Comparison of ENCODE assay signal across 32 cellular contexts in genomic region chr12:19641235-19642080, GRCh38.
DNase-seq lines count a peak whose midpoint lies in the region; TF ChIP-seq lines count a peak whose summit lies in the region.
"Had no signal": no experiment of that assay in that cellular context is flagged by ENCODE, and none has a peak within 500 bp of the region (broad histone marks: within the 10 kb centered on the region; RNA-seq: fewer than 3 reads in every experiment).

No MANE protein-coding gene starts in this region.

- in situ Hi-C loops in GM23248 (cut with MboI), result no loop called here

- no peak overlapping the region for H2AFZ ChIP-seq in GM23248
- H2AFZ ChIP-seq: neural progenitor cell had no signal

- H3K36me3 ChIP-seq in GM23248 (ENCODE audit: low read depth), result no peaks in the 10 kb centered on the region
- H3K36me3 ChIP-seq: BLaER1 treated with 17β-estradiol and CSF1 and Interleukin-3, amounts not matched to agents 10 nM and 100 nM; neural progenitor cell; stomach; tibial artery; WERI-Rb-1 had no signal

- no peaks in the 10 kb centered on the region for H3K27me3 Mint-ChIP-seq in neural crest cell (ENCODE audit: low read depth)
- H3K27me3 Mint-ChIP-seq: activated naive CD4-positive, alpha-beta T cell treated with anti-CD3 and anti-CD28 coated beads, Interleukin-2, amount 50 U/mL, for 24 hours had no signal

- H3K27me3 ChIP-seq in GM23248 (replicated peaks; ENCODE audit: insufficient read depth), result no peaks in the 10 kb centered on the region
- H3K27me3 ChIP-seq: BLaER1 treated with 17β-estradiol and CSF1 and Interleukin-3, amounts not matched to agents 10 nM and 100 nM; neural progenitor cell; stomach; tibial artery had no signal

- H3K27ac ChIP-seq in GM23248, result no peak overlapping the region
- H3K27ac ChIP-seq: BLaER1 treated with 17β-estradiol and CSF1 and Interleukin-3, amounts not matched to agents 10 nM and 100 nM; coronary artery; epithelial cell of prostate; KMS-11; neural progenitor cell; stomach; WERI-Rb-1 had no signal

- H3K9me3 Mint-ChIP-seq in neural crest cell, result peaks cover 7% of the 10 kb centered on the region

- peaks cover 6% of the 10 kb centered on the region for H3K4me1 Mint-ChIP-seq in neural crest cell
- H3K4me1 Mint-ChIP-seq: activated naive CD4-positive, alpha-beta T cell treated with anti-CD3 and anti-CD28 coated beads, Interleukin-2, amount 50 U/mL, for 24 hours had no signal

- H3K4me1 ChIP-seq in GM23248 (ENCODE audit: insufficient read depth), result no peaks in the 10 kb centered on the region
- H3K4me1 ChIP-seq: BLaER1 treated with 17β-estradiol and CSF1 and Interleukin-3, amounts not matched to agents 10 nM and 100 nM had no signal

- TF ChIP-seq CTCF in neural crest cell (conservative IDR thresholded peaks at IDR 0.05), result no peak

- no peak overlapping the region for H3K9ac ChIP-seq in GM23248
- H3K9ac ChIP-seq: BLaER1 treated with 17β-estradiol and CSF1 and Interleukin-3, amounts not matched to agents 10 nM and 100 nM; KMS-11; neural progenitor cell had no signal

- no peak overlapping the region for H3K4me3 Mint-ChIP-seq in neural crest cell
- H3K4me3 Mint-ChIP-seq: activated naive CD4-positive, alpha-beta T cell treated with anti-CD3 and anti-CD28 coated beads, Interleukin-2, amount 50 U/mL, for 24 hours; H9; neural progenitor cell had no signal

- DNase-seq in AG20443 (ENCODE audit: low spot score) (peak; percentile 14), UCSD-AML1 (lab: John Stamatoyannopoulos, UW; ENCODE audit: unreplicated experiment) (peak; percentile 14), fibroblast of peridontal ligament (ENCODE audit: extremely low read depth) (peak; percentile 52), neural crest cell (ENCODE audit: low read depth, low spot score) (no peak), DMS53 treated with DMSO at 0.1 percent for 48 hours (lab: John Stamatoyannopoulos, UW; ENCODE audit: unreplicated experiment) (no peak), anterior cingulate cortex (lab: John Stamatoyannopoulos, UW) (no peak), GM23248 (no peak), iPS-NIHi11 (ENCODE audit: low spot score) (no peak)
- DNase-seq: ACHN; activated CD4-positive, alpha-beta T cell treated with anti-CD3 and anti-CD28 coated beads for 48 hours; activated CD8-positive, alpha-beta memory T cell treated with anti-CD3 and anti-CD28 coated beads for 24 hours; activated T-cell treated with anti-CD3 and anti-CD28 coated beads for 4 hours; amygdala; caudate nucleus; effector CD8-positive, alpha-beta T cell; H9; mammary epithelial cell; MM.1S; NCI-H2081 treated with DMSO at 0.1 percent for 48 hours; NCI-H345; NCI-H748 treated with DMSO at 0.1 percent for 48 hours; right cardiac atrium; stomach; SW 1271; tibial artery; WERI-Rb-1 had no signal

- H3K36me3 Mint-ChIP-seq in neural crest cell (ENCODE audit: low read depth), result peaks cover 4% of the 10 kb centered on the region

- H3K27ac Mint-ChIP-seq in neural crest cell (ENCODE audit: unreplicated experiment), result peak overlapping the region; percentile 52
- H3K27ac Mint-ChIP-seq: activated naive CD4-positive, alpha-beta T cell treated with anti-CD3 and anti-CD28 coated beads, Interleukin-2, amount 50 U/mL, for 24 hours; H9; neural progenitor cell had no signal

- H3K9me3 ChIP-seq in GM23248 (ENCODE audit: low read depth), result no peaks in the 10 kb centered on the region
- H3K9me3 ChIP-seq: tibial artery had no signal

- no peaks in the 10 kb centered on the region for H4K20me1 ChIP-seq in GM23248 (ENCODE audit: insufficient read depth)
- H4K20me1 ChIP-seq: BLaER1 treated with 17β-estradiol and CSF1 and Interleukin-3, amounts not matched to agents 10 nM and 100 nM had no signal

- H3K79me2 ChIP-seq in GM23248 (ENCODE audit: insufficient read depth), result no peaks in the 10 kb centered on the region

- H3K4me3 ChIP-seq in GM23248, result no peak overlapping the region
- H3K4me3 ChIP-seq: BLaER1 treated with 17β-estradiol and CSF1 and Interleukin-3, amounts not matched to agents 10 nM and 100 nM; coronary artery; neural progenitor cell; stomach; tibial artery had no signal

- H3K9me2 ChIP-seq in GM23248 (ENCODE audit: insufficient read depth), result no peaks in the 10 kb centered on the region

- H3F3A ChIP-seq in GM23248 (ENCODE audit: insufficient read depth), result no peaks in the 10 kb centered on the region

- no peak overlapping the region for H3K4me2 ChIP-seq in GM23248 (ENCODE audit: unreplicated experiment)
- H3K4me2 ChIP-seq: BLaER1 treated with 17β-estradiol and CSF1 and Interleukin-3, amounts not matched to agents 10 nM and 100 nM; KMS-11; neural progenitor cell had no signal

- 88% methylated on average over 5 of the region's 5 CpGs for WGBS in GM23248 (ENCODE audit: low coverage in 1 of 2, low lambda C conversion rate in 2 of 2, missing lambda C conversion rate in 2 of 2), 2 experiments

Comparison
In these comparisons a context has a peak if more than half of its experiments do, and no peak if none do; other contexts are left out.
1. DNase-seq: peak in AG20443 (single experiment), UCSD-AML1 (single experiment) and fibroblast of peridontal ligament (single experiment); none in neural crest cell (single experiment), DMS53 treated with DMSO at 0.1 percent for 48 hours (single experiment), anterior cingulate cortex (0 of 58), GM23248 (single experiment) and iPS-NIHi11 (single experiment).